8 cellular contexts compared by ENCODE assay signal in the genomic region with DNA sequence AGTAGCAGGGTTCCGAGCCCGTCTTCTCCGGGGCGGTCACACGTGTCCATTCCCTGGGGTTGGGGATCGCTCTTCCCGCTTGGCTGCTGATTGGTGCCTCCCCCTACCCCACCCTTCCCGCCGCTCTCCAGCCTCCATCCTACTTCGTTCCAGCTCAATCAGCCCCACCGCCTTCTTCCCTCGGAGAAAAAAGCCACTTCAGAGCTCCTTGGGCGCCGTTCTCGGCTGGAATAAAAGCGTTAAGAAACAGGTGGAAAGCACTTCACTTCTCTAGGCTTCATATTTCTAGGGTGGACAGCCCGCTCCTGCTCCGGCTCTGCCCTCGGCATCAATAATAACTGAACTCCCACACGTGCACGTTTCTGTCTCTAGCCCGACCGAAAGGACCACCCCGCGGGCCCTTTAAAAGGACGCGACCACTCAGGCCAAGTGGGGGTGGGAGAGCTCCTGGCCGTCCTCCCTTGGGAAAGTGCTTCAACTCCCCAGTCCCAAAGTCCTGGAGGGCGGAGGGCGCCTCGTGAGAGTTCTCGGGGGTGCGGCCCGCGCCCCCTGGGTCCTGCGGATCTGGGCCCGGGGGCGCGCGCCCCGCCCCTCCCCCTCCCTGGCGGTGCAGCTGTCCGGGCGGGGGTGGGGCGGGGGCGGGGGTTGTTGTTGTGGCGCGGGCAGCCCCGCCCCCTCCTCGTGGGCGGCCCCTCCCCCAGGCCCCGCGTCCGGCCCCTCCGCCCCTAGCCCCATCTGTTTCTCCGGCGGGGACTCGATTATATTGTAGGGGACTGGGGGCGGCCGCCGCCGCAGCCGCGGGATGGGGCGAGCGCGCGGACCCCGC. TPM values are rescaled to one million over a fixed set of nuclear protein-coding genes. Genes with fewer than 3 reads are reported as not detected.
DNase-seq lines count a peak whose midpoint lies in the region; ATAC-seq, FAIRE-seq and TF ChIP-seq lines count a peak whose summit lies in the region.

A gene (plus strand): TSS at position 734 of the 826 bp plus-strand sequence. CDS start 324 bp downstream, outside the sequence.

- no peaks in the 10 kb centered on the region for H3K9me2 ChIP-seq in SU-DHL-6 (replicated peaks; ENCODE audit: insufficient read depth, low read length)

- H3K27me3 ChIP-seq in Caco-2 (replicated peaks; ENCODE audit: control insufficient read depth, insufficient read depth, low read length) (no peaks in the 10 kb centered on the region; the same call in 1 of the 2 replicates), KMS-11 (ENCODE audit: insufficient read depth, low read depth) (no peaks in the 10 kb centered on the region), SU-DHL-6 (ENCODE audit: low read length) (no peaks in the 10 kb centered on the region)

- peaks cover 18% of the 10 kb centered on the region for H3K4me1 Mint-ChIP-seq in Caco-2 (ENCODE audit: low read depth, unreplicated experiment)

- no peaks in the 10 kb centered on the region for H3K4me1 ChIP-seq in Caco-2
- H3K4me1 ChIP-seq in KMS-11 (ENCODE audit: low read depth, poor library complexity, severe bottlenecking): peaks cover 15% of the 10 kb centered on the region

- CTCF ChIA-PET in Caco-2 (lab: Charles Lee): interaction anchor here (1.9 to 2.6 kb wide), 2 partner anchors 133 to 197 kb away, joined by 10 to 14 read pairs; no protein-coding TSS in a partner anchor

- H3K27ac ChIP-seq in KMS-11 (peak within 1 kb of the TSS; percentile 24; the same call in 1 of the 2 replicates), SU-DHL-6 (ENCODE audit: low read depth, low read length) (no peak within 1 kb of the TSS)

- H3K4me3 Mint-ChIP-seq in Caco-2 (ENCODE audit: unreplicated experiment): peak within 1 kb of the TSS; percentile 77

- H2AFZ ChIP-seq in KMS-11 (ENCODE audit: low read depth): peak within 1 kb of the TSS; percentile 99
- no peak within 1 kb of the TSS for H2AFZ ChIP-seq in SU-DHL-6 (ENCODE audit: low read depth, low read length, severe bottlenecking)

- H4K20me1 ChIP-seq in KMS-11 (ENCODE audit: insufficient read depth) (no peaks in the 10 kb centered on the region), SU-DHL-6 (ENCODE audit: low read depth, low read length) (no peaks in the 10 kb centered on the region)

- TF ChIP-seq CTCF in Caco-2 (IDR thresholded peaks at IDR 0.05; ENCODE audit: insufficient read depth in 1 of 2, low read depth in 1 of 2, low read length in 1 of 2, severe bottlenecking in 1 of 2, unreplicated experiment in 1 of 2): no peak
- TF ChIP-seq CTCF in KMS-11 (conservative IDR thresholded peaks at IDR 0.05; ENCODE audit: low read depth, low read length): no peak
- no peak for TF ChIP-seq CTCF in SU-DHL-6 (IDR thresholded peaks at IDR 0.05; ENCODE audit: insufficient read depth, low read length, poor library complexity, severe bottlenecking)
- no peak for TF ChIP-seq CTCF in epithelial cell of proximal tubule (conservative IDR thresholded peaks at IDR 0.05; ENCODE audit: low read depth, low read length)

- no peak for FAIRE-seq in urothelium cell line (lab: Jason Lieb, UNC)

- H3K4me3 ChIP-seq in Caco-2 (ENCODE audit: low read depth, low read length) (peak within 1 kb of the TSS; percentile 45), KMS-11 (IDR thresholded peaks at IDR 0.05; ENCODE audit: insufficient read depth, low read depth, low read length) (no peak within 1 kb of the TSS), SU-DHL-6 (ENCODE audit: insufficient read depth, low read length, poor library complexity, severe bottlenecking) (no peak within 1 kb of the TSS), epithelial cell of proximal tubule (ENCODE audit: low read depth, low read length) (peak within 1 kb of the TSS; percentile 48)

- no peak within 1 kb of the TSS for H3K27ac Mint-ChIP-seq in Caco-2 (ENCODE audit: unreplicated experiment)

- intact Hi-C loops in Caco-2 (cut with micrococcal nuclease; ENCODE audit: unreplicated experiment): no loop called here

- peaks cover 12% of the 10 kb centered on the region; the same call in 1 of the 2 replicates for H3K79me2 ChIP-seq in KMS-11 (ENCODE audit: insufficient read depth, low read depth)
- no peaks in the 10 kb centered on the region for H3K79me2 ChIP-seq in SU-DHL-6 (ENCODE audit: insufficient read depth, low read length)

- DNase-seq in Caco-2 (peak; percentile 36 to 39), epithelial cell of proximal tubule (ENCODE audit: low read depth) (no peak), myocyte (ENCODE audit: low read depth) (peak; percentile 76), urothelium cell line (ENCODE audit: low spot score) (peak; percentile 69)
- no peak for DNase-seq in stimulated activated CD8-positive, alpha-beta memory T cell treated with anti-CD3 and anti-CD28 coated beads, Interleukin-4, amount 100 ng/mL, for 48 hours

- H3K9me3 Mint-ChIP-seq in Caco-2 (ENCODE audit: unreplicated experiment): no peaks in the 10 kb centered on the region

- H3K36me3 ChIP-seq in Caco-2 (ENCODE audit: control insufficient read depth, insufficient read depth, low read length): no peaks in the 10 kb centered on the region
- no peaks in the 10 kb centered on the region for H3K36me3 ChIP-seq in KMS-11 (ENCODE audit: insufficient read depth)
- H3K36me3 ChIP-seq in SU-DHL-6 (ENCODE audit: low read length): no peaks in the 10 kb centered on the region

- H3K27me3 Mint-ChIP-seq in Caco-2 (ENCODE audit: insufficient read depth, unreplicated experiment): peaks cover 29% of the 10 kb centered on the region

- no peaks in the 10 kb centered on the region for H3F3A ChIP-seq in SU-DHL-6 (ENCODE audit: insufficient read depth)

- H3K36me3 Mint-ChIP-seq in Caco-2 (ENCODE audit: insufficient read depth, unreplicated experiment): no peaks in the 10 kb centered on the region

- H3K4me2 ChIP-seq in KMS-11: peak within 1 kb of the TSS; percentile 98
- H3K4me2 ChIP-seq in SU-DHL-6 (ENCODE audit: low read depth, low read length, poor library complexity, severe bottlenecking): peak within 1 kb of the TSS; percentile 15

- no TSS peak for BruUV-seq in Caco-2 (replicated peaks; lab: Mats Ljungman, UMichigan)

- ATAC-seq in HG02623 (IDR thresholded peaks at IDR 0.05; ENCODE audit: unreplicated experiment): no peak

- H3K9me3 ChIP-seq in Caco-2 (no peaks in the 10 kb centered on the region), SU-DHL-6 (ENCODE audit: insufficient read depth, low read length) (no peaks in the 10 kb centered on the region)

- POLR2A ChIA-PET in Caco-2 (lab: Charles Lee): no interaction called here

- peak within 1 kb of the TSS; percentile 68; the same call in 1 of the 2 replicates for H3K9ac ChIP-seq in KMS-11
- no peak within 1 kb of the TSS for H3K9ac ChIP-seq in SU-DHL-6 (ENCODE audit: low read length)

RNA-seq across cellular contexts. Expression of the gene that starts here (rescaled TPM):
- total RNA-seq in Caco-2 (2022) (1.1 TPM in 2 replicates), epithelial cell of proximal tubule (2.5 and 3.7 TPM in 2 replicates), myocyte (5.3 and 11.3 TPM in 2 replicates)
- polyA plus RNA-seq in myocyte (2012): 1.5 TPM

Comparison
In these comparisons a context has a peak if more than half of its experiments do, and no peak if none do; other contexts are left out.
1. DNase-seq: peak in Caco-2 (2 of 2), myocyte (single experiment) and urothelium cell line (single experiment); none in epithelial cell of proximal tubule (single experiment) and stimulated activated CD8-positive, alpha-beta memory T cell treated with anti-CD3 and anti-CD28 coated beads, Interleukin-4, amount 100 ng/mL, for 48 hours (single experiment).
2. H3K4me3 ChIP-seq: peak in Caco-2 (single experiment) and epithelial cell of proximal tubule (single experiment); none in KMS-11 (single experiment) and SU-DHL-6 (single experiment).